Comparison of ENCODE assay signal across 11 cellular contexts in genomic region chr19:45267296-45267695, GRCh38. TPM values are rescaled to one million over a fixed set of nuclear protein-coding genes. Genes with fewer than 3 reads are reported as not detected.
"Had no signal": no experiment of that assay in that cellular context is flagged by ENCODE, and none has a peak within 500 bp of the region (broad histone marks: within the 10 kb centered on the region; RNA-seq: fewer than 3 reads in every experiment).

No MANE protein-coding gene starts in this region.

- H3K9ac ChIP-seq: GM23248 had no signal

- H3K4me3 ChIP-seq: GM23248 had no signal

- ATAC-seq: HepG2 had no signal

- DNase-seq: GM23248, GOT3, H9, HCEC 1CT, HFFc6, KBM-7 had no signal

- H2AFZ ChIP-seq: GM23248 had no signal

- H3K27ac ChIP-seq: GM23248, HL-60 had no signal

RNA-seq across cellular contexts. Expression of gene EXOC3L2, which starts 22.1 kb away (rescaled TPM):
- total RNA-seq: GM23248, H4, HepG2 had no signal
- polyA plus RNA-seq: GM23248, IgD-negative memory B cell had no signal

RNA-seq across cellular contexts. Expression of gene CKM, which starts 55.4 kb away (rescaled TPM):
- total RNA-seq: GM23248, H4, H9, HFFc6, HT1080 had no signal
- polyA plus RNA-seq: GM23248, IgD-negative memory B cell had no signal
